Comparison of ENCODE assay signal across 23 cellular contexts in the genomic region with DNA sequence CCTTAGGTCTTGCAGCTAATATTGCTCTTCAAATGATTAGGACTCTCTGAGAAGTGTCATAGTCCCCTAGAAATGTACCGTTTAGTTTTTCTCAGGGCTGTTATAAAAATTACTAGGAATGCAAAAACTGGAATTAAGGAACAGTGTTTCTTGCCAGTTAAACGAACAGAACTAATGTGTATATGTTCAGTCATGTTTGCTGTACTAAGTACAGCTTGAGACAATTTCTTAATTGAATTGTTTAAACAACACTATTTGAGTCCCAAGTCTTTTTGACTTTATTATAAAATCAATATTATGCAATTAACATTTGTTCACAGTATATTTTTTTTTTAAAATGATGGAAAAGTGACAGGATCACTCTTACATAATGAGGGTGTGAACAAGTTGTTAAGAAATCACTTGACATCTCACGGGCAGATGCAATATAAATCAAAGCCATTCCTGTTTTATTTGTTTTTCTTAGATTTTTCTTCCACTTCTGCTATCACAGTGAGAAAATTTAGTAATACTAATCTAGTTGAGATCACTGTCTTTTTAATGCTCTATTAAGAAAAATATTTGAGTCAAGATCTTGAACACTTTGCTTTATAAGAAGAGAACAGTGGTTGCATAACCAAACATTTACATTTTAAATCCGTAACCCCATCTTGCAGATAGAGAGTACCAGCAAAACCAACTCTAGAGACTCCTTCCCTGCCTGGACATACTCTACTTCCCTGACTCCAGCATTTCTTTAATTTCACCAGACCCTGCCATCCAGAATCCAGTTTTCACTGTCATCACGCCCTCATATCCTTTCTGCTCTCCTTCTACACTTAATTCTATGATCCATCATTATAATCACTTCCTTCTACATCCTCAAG.
"Had no signal": no experiment of that assay in that cellular context is flagged by ENCODE, and none has a peak within 500 bp of the region (broad histone marks: within the 10 kb centered on the region; RNA-seq: fewer than 3 reads in every experiment).

No MANE protein-coding gene starts in this region.

- H3K9me3 ChIP-seq: mucosa of descending colon, ovary, right atrium auricular region, right lobe of liver, stomach, testis, thyroid gland, transverse colon, upper lobe of left lung, vagina had no signal

- H3K4me3 ChIP-seq: mucosa of descending colon, ovary, right atrium auricular region, right lobe of liver, stomach, testis, thyroid gland, transverse colon, upper lobe of left lung, vagina had no signal

- H3K27me3 ChIP-seq: ovary, right atrium auricular region, right lobe of liver, stomach, testis, thyroid gland, transverse colon, upper lobe of left lung, vagina had no signal

- DNase-seq: islet precursor cell; kidney glomerular epithelial cell; left cardiac atrium; midbrain; mucosa of descending colon; naive thymus-derived CD4-positive, alpha-beta T cell; ovary; right lobe of liver; stimulated activated CD4-positive, alpha-beta T cell treated with anti-CD3 and anti-CD28 coated beads, Interleukin-12 subunit alpha, Interleukin-12 subunit beta, amount 100 ng/mL, for 4 hours; stimulated activated CD4-positive, alpha-beta T cell treated with anti-CD3 and anti-CD28 coated beads, Interleukin-15, amount 100 ng/mL, for 24 hours; stimulated activated CD4-positive, alpha-beta T cell treated with anti-CD3 and anti-CD28 coated beads, Interleukin-2, amount 100 ng/mL, for 24 hours; stimulated activated CD4-positive, alpha-beta T cell treated with anti-CD3 and anti-CD28 coated beads, Interleukin-4, amount 100 ng/mL, for 1 hour; stimulated activated naive B cell treated with anti-CD40 and anti-IgM and Interleukin-4, amounts not matched to agents 10 μg/mL and 1 μg/mL and 100 μg/mL, for 72 hours; stimulated activated naive CD8-positive, alpha-beta T cell treated with anti-CD3 and anti-CD28 coated beads, Interleukin-15, Interleukin-2, amounts not matched to agents 100 U/mL and 50 U/mL, for 24 hours; stomach; testis; thyroid gland; transverse colon; upper lobe of left lung had no signal

- H3K4me1 ChIP-seq: right atrium auricular region, right lobe of liver, testis, thyroid gland, transverse colon, upper lobe of left lung, vagina had no signal

- H3K27ac ChIP-seq: ovary, right atrium auricular region, right lobe of liver, stomach, testis, thyroid gland, transverse colon, upper lobe of left lung, vagina had no signal

- H3K36me3 ChIP-seq: ovary, right atrium auricular region, right lobe of liver, stomach, thyroid gland, transverse colon, upper lobe of left lung, vagina had no signal

- ATAC-seq: left cardiac atrium; left lobe of liver; mucosa of descending colon; naive thymus-derived CD4-positive, alpha-beta T cell; natural killer cell treated with Interleukin-12 subunit alpha and Interleukin-12 subunit beta and Interleukin-15 and Interleukin-18, amount 100 ng/mL, for 72 hours; right lobe of liver; stimulated activated naive B cell treated with anti-CD40 and anti-IgM and Interleukin-4, amounts not matched to agents 10 μg/mL and 1 μg/mL and 100 μg/mL, for 72 hours; stimulated activated naive CD8-positive, alpha-beta T cell treated with anti-CD3 and anti-CD28 coated beads, Interleukin-15, Interleukin-2, amounts not matched to agents 100 U/mL and 50 U/mL, for 24 hours had no signal
